Comparison of ENCODE assay signal across 21 cellular contexts in genomic region chr7:86889501-86889900, GRCh38.
"Had no signal": no experiment of that assay in that cellular context is flagged by ENCODE, and none has a peak within 500 bp of the region (broad histone marks: within the 10 kb centered on the region; RNA-seq: fewer than 3 reads in every experiment).

No MANE protein-coding gene starts in this region.

- ATAC-seq: Right ventricle myocardium inferior, T-helper 17 cell had no signal

- H3K9me3 ChIP-seq: Peyer's patch, SJCRH30 had no signal

- H3K27me3 ChIP-seq: Peyer's patch, SJCRH30 had no signal

- H2AFZ ChIP-seq: PC-9 had no signal

- H3K4me2 ChIP-seq: PC-9 had no signal

- H3K4me3 ChIP-seq: PC-9, Peyer's patch, SJCRH30 had no signal

- DNase-seq: KBM-7; MV-4-11; NCI-H1092; NCI-H1105 treated with DMSO at 0.1 percent for 48 hours; NCI-H1417 treated with DMSO at 0.1 percent for 48 hours; NCI-H1694 treated with DMSO at 0.1 percent for 48 hours; NCI-H1930; NCI-H2107; NCI-H2227 treated with DMSO at 0.1 percent for 48 hours; NCI-H446; NCI-H510A; NCI-H524 treated with DMSO at 0.1 percent for 48 hours; NCI-H774; NK-92 treated with Interleukin-12 subunit alpha and Interleukin-12 subunit beta, amount 100 ng/mL, for 24 hours; PC-9; Peyer's patch; SHP77 treated with DMSO at 0.1 percent for 48 hours; SJCRH30; T-helper 1 cell; T-helper 17 cell had no signal

- H3K36me3 ChIP-seq: Peyer's patch, SJCRH30 had no signal

- H3K27ac ChIP-seq: PC-9, Peyer's patch, SJCRH30 had no signal

- H3K4me1 ChIP-seq: Peyer's patch, SJCRH30 had no signal
